Comparison of ENCODE assay signal across 1 cellular context in the genomic region with DNA sequence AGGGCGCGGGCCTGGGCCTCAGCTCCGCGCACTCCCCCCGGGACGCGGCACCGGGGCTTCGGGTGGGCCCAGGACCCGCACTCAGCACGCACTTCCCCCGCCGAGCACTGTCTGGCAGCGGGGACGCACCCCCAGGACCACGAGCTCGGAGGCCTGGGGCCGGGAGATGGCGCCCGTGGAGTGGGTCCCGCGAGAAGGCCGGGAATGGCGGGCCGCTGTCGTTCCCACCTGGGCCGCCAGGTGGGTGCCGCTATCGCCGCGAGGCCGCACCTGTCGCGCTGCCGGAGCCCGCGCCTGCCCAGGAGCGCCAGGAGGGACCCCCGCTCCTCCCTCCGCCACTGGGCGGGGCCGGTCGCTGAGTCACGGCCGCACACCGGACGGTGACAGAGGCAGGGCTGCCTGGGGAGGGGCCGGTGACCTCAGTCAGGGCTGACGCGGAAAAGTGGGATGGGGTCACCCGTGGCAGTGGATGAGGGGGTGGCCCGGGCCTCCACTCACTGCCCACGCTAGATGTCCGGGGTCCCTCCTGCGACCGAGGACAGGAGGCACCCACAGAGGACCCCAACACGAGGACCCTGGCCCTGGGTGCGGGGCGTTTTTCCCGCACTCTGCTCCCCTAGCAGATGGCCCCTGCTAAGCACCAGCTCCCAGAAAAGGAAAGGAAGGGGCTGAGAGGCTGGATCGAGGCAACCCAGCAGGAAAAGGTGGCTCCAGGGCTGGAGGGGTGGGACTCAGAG.
A peak's percentile ranks its signal among the peaks of the same experiment; 100 is the strongest.
TF ChIP-seq lines count a peak whose summit lies in the region.

No MANE protein-coding gene starts in this region.

TF ChIP-seq in K562, 482 proteins besides CTCF, POLR2A, EP300 and RAD21 (continued from another document and continues in another):
- TF ChIP-seq, protein P1, sequence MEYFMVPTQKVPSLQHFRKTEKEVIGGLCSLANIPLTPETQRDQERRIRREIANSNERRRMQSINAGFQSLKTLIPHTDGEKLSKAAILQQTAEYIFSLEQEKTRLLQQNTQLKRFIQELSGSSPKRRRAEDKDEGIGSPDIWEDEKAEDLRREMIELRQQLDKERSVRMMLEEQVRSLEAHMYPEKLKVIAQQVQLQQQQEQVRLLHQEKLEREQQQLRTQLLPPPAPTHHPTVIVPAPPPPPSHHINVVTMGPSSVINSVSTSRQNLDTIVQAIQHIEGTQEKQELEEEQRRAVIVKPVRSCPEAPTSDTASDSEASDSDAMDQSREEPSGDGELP (CRISPR knock-in tag; IDR thresholded peaks at IDR 0.05; ENCODE audit: borderline replicate concordance): peak; percentile 46; the same call in 1 of the 2 replicates
- TF ChIP-seq SNRNP70 (optimal IDR thresholded peaks at IDR 0.05; ENCODE audit: low read depth, low read length): no peak
- TF ChIP-seq FOS (IDR thresholded peaks at IDR 0.05; ENCODE audit: extremely low read depth, insufficient read length): no peak
- TF ChIP-seq, protein P2, sequence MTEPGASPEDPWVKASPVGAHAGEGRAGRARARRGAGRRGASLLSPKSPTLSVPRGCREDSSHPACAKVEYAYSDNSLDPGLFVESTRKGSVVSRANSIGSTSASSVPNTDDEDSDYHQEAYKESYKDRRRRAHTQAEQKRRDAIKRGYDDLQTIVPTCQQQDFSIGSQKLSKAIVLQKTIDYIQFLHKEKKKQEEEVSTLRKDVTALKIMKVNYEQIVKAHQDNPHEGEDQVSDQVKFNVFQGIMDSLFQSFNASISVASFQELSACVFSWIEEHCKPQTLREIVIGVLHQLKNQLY (CRISPR knock-in tag; conservative IDR thresholded peaks at IDR 0.05): no peak
- TF ChIP-seq BHLHE40 (IDR thresholded peaks at IDR 0.05; ENCODE audit: low read length): peak; percentile 43
- TF ChIP-seq L3MBTL2 (IDR thresholded peaks at IDR 0.05): peak; percentile 72
- no peak for TF ChIP-seq TEAD1 (CRISPR knock-in tag; IDR thresholded peaks at IDR 0.05)
- TF ChIP-seq SAFB2 (IDR thresholded peaks at IDR 0.05; ENCODE audit: borderline replicate concordance, low read depth, low read length, severe bottlenecking): no peak
- TF ChIP-seq, protein P3, sequence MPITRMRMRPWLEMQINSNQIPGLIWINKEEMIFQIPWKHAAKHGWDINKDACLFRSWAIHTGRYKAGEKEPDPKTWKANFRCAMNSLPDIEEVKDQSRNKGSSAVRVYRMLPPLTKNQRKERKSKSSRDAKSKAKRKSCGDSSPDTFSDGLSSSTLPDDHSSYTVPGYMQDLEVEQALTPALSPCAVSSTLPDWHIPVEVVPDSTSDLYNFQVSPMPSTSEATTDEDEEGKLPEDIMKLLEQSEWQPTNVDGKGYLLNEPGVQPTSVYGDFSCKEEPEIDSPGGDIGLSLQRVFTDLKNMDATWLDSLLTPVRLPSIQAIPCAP (CRISPR knock-in tag; IDR thresholded peaks at IDR 0.05; ENCODE audit: borderline replicate concordance): no peak
- TF ChIP-seq NFXL1 (CRISPR knock-in tag; IDR thresholded peaks at IDR 0.05): no peak
- no peak for TF ChIP-seq CSDE1 (IDR thresholded peaks at IDR 0.05)
- TF ChIP-seq ZNF232 (CRISPR knock-in tag; IDR thresholded peaks at IDR 0.05): no peak
- TF ChIP-seq NONO (IDR thresholded peaks at IDR 0.05; ENCODE audit: low read depth in 2 of 2, low read length in 1 of 2): peak in 1 of 2 experiments; percentile 20; a peak in 1 of 4 replicates
- no peak for TF ChIP-seq NCOA1 (IDR thresholded peaks at IDR 0.05; ENCODE audit: low read depth)
- no peak for TF ChIP-seq EZH2 (IDR thresholded peaks at IDR 0.05; ENCODE audit: borderline replicate concordance, low read depth, low read length)
- no peak for TF ChIP-seq RUNX1 (IDR thresholded peaks at IDR 0.05; ENCODE audit: low read depth)
- no peak for TF ChIP-seq CHCHD3 (CRISPR knock-in tag; IDR thresholded peaks at IDR 0.05)
- peak; percentile 60 for TF ChIP-seq RBBP5 (IDR thresholded peaks at IDR 0.05; ENCODE audit: borderline replicate concordance, insufficient read depth, low read length, poor library complexity, severe bottlenecking)
- TF ChIP-seq RFX7 (CRISPR knock-in tag; IDR thresholded peaks at IDR 0.05): no peak
- no peak for TF ChIP-seq PHF21A (IDR thresholded peaks at IDR 0.05; ENCODE audit: borderline replicate concordance, low read depth)
- no peak for TF ChIP-seq FOXJ2 (tag; IDR thresholded peaks at IDR 0.05)
- TF ChIP-seq, protein P4, sequence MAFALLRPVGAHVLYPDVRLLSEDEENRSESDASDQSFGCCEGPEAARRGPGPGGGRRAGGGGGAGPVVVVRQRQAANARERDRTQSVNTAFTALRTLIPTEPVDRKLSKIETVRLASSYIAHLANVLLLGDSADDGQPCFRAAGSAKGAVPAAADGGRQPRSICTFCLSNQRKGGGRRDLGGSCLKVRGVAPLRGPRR (CRISPR knock-in tag; IDR thresholded peaks at IDR 0.05): no peak
- TF ChIP-seq SMAD4 (CRISPR knock-in tag; conservative IDR thresholded peaks at IDR 0.05): 0 out of 2 replicates have a peak, but pooled peaks have one; percentile 26
- TF ChIP-seq LCOR (CRISPR knock-in tag; IDR thresholded peaks at IDR 0.05): no peak
- TF ChIP-seq, protein P5, sequence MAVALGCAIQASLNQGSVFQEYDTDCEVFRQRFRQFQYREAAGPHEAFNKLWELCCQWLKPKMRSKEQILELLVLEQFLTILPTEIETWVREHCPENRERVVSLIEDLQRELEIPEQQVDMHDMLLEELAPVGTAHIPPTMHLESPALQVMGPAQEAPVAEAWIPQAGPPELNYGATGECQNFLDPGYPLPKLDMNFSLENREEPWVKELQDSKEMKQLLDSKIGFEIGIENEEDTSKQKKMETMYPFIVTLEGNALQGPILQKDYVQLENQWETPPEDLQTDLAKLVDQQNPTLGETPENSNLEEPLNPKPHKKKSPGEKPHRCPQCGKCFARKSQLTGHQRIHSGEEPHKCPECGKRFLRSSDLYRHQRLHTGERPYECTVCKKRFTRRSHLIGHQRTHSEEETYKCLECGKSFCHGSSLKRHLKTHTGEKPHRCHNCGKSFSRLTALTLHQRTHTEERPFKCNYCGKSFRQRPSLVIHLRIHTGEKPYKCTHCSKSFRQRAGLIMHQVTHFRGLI (CRISPR knock-in tag; IDR thresholded peaks at IDR 0.05): no peak
- TF ChIP-seq FOXJ3 (CRISPR knock-in tag; IDR thresholded peaks at IDR 0.05): no peak
- TF ChIP-seq ZNF445 (CRISPR knock-in tag; IDR thresholded peaks at IDR 0.05; ENCODE audit: low read depth): no peak
- no peak for TF ChIP-seq TSC22D4 (tag; IDR thresholded peaks at IDR 0.05)
- TF ChIP-seq, protein P6, sequence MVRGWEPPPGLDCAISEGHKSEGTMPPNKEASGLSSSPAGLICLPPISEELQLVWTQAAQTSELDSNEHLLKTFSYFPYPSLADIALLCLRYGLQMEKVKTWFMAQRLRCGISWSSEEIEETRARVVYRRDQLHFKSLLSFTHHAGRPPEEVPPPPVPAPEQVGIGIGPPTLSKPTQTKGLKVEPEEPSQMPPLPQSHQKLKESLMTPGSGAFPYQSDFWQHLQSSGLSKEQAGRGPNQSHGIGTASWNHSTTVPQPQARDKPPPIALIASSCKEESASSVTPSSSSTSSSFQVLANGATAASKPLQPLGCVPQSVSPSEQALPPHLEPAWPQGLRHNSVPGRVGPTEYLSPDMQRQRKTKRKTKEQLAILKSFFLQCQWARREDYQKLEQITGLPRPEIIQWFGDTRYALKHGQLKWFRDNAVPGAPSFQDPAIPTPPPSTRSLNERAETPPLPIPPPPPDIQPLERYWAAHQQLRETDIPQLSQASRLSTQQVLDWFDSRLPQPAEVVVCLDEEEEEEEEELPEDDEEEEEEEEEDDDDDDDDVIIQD (CRISPR knock-in tag; IDR thresholded peaks at IDR 0.05): no peak
- no peak for TF ChIP-seq FUS (optimal IDR thresholded peaks at IDR 0.05; ENCODE audit: low read depth, low read length)
- TF ChIP-seq, protein P7, sequence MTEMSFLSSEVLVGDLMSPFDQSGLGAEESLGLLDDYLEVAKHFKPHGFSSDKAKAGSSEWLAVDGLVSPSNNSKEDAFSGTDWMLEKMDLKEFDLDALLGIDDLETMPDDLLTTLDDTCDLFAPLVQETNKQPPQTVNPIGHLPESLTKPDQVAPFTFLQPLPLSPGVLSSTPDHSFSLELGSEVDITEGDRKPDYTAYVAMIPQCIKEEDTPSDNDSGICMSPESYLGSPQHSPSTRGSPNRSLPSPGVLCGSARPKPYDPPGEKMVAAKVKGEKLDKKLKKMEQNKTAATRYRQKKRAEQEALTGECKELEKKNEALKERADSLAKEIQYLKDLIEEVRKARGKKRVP (CRISPR knock-in tag; IDR thresholded peaks at IDR 0.05): no peak
- TF ChIP-seq ATF1 (CRISPR knock-in tag; IDR thresholded peaks at IDR 0.05): no peak
- peak; percentile 64 for TF ChIP-seq ATF1 (tag; IDR thresholded peaks at IDR 0.05)
- TF ChIP-seq TRIM28 (IDR thresholded peaks at IDR 0.05): no peak
- TF ChIP-seq, protein P8, sequence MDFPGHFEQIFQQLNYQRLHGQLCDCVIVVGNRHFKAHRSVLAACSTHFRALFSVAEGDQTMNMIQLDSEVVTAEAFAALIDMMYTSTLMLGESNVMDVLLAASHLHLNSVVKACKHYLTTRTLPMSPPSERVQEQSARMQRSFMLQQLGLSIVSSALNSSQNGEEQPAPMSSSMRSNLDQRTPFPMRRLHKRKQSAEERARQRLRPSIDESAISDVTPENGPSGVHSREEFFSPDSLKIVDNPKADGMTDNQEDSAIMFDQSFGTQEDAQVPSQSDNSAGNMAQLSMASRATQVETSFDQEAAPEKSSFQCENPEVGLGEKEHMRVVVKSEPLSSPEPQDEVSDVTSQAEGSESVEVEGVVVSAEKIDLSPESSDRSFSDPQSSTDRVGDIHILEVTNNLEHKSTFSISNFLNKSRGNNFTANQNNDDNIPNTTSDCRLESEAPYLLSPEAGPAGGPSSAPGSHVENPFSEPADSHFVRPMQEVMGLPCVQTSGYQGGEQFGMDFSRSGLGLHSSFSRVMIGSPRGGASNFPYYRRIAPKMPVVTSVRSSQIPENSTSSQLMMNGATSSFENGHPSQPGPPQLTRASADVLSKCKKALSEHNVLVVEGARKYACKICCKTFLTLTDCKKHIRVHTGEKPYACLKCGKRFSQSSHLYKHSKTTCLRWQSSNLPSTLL (IDR thresholded peaks at IDR 0.05): no peak
- peak; percentile 68 for TF ChIP-seq ZNF263 (CRISPR knock-in tag; IDR thresholded peaks at IDR 0.05; ENCODE audit: borderline replicate concordance)
- TF ChIP-seq, protein P9, sequence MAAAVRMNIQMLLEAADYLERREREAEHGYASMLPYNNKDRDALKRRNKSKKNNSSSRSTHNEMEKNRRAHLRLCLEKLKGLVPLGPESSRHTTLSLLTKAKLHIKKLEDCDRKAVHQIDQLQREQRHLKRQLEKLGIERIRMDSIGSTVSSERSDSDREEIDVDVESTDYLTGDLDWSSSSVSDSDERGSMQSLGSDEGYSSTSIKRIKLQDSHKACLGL (CRISPR knock-in tag; IDR thresholded peaks at IDR 0.05; ENCODE audit: borderline replicate concordance, poor library complexity, severe bottlenecking): no peak
- no peak for TF ChIP-seq ZC3H8 (IDR thresholded peaks at IDR 0.05)
- TF ChIP-seq ARHGAP35 (IDR thresholded peaks at IDR 0.05; ENCODE audit: partially characterized antibody): no peak
- TF ChIP-seq ZNF3 (CRISPR knock-in tag; IDR thresholded peaks at IDR 0.05): no peak
- peak; percentile 10 to 65 (median 61) for TF ChIP-seq YY1 (IDR thresholded peaks at IDR 0.05; ENCODE audit: borderline replicate concordance in 1 of 3, control insufficient read depth in 1 of 3, extremely low read depth in 1 of 3, insufficient read depth in 3 of 3, insufficient read length in 1 of 3, insufficient replicate concordance in 2 of 3, low read depth in 1 of 3, low read length in 2 of 3)
- TF ChIP-seq NCOR1 (IDR thresholded peaks at IDR 0.05): no peak
- TF ChIP-seq, protein P10, sequence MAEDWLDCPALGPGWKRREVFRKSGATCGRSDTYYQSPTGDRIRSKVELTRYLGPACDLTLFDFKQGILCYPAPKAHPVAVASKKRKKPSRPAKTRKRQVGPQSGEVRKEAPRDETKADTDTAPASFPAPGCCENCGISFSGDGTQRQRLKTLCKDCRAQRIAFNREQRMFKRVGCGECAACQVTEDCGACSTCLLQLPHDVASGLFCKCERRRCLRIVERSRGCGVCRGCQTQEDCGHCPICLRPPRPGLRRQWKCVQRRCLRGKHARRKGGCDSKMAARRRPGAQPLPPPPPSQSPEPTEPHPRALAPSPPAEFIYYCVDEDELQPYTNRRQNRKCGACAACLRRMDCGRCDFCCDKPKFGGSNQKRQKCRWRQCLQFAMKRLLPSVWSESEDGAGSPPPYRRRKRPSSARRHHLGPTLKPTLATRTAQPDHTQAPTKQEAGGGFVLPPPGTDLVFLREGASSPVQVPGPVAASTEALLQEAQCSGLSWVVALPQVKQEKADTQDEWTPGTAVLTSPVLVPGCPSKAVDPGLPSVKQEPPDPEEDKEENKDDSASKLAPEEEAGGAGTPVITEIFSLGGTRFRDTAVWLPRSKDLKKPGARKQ (CRISPR knock-in tag; IDR thresholded peaks at IDR 0.05): no peak
- peak; percentile 12; the same call in 1 of the 2 replicates for TF ChIP-seq ERF (CRISPR knock-in tag; IDR thresholded peaks at IDR 0.05)
- TF ChIP-seq RBFOX2 (IDR thresholded peaks at IDR 0.05; ENCODE audit: low read depth, low read length): peak; percentile 69
- no peak for TF ChIP-seq HMG20A (CRISPR knock-in tag; conservative IDR thresholded peaks at IDR 0.05)
- TF ChIP-seq, protein P11, sequence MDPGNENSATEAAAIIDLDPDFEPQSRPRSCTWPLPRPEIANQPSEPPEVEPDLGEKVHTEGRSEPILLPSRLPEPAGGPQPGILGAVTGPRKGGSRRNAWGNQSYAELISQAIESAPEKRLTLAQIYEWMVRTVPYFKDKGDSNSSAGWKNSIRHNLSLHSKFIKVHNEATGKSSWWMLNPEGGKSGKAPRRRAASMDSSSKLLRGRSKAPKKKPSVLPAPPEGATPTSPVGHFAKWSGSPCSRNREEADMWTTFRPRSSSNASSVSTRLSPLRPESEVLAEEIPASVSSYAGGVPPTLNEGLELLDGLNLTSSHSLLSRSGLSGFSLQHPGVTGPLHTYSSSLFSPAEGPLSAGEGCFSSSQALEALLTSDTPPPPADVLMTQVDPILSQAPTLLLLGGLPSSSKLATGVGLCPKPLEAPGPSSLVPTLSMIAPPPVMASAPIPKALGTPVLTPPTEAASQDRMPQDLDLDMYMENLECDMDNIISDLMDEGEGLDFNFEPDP (CRISPR knock-in tag; IDR thresholded peaks at IDR 0.05): no peak
- no peak for TF ChIP-seq CBFB (CRISPR knock-in tag; IDR thresholded peaks at IDR 0.05)
- TF ChIP-seq MAFK (IDR thresholded peaks at IDR 0.05; ENCODE audit: low read length): no peak
- no peak for TF ChIP-seq CBX5 (IDR thresholded peaks at IDR 0.05; ENCODE audit: borderline replicate concordance, low read depth)
- no peak for TF ChIP-seq RFX5 (IDR thresholded peaks at IDR 0.05; ENCODE audit: low read depth, low read length)
- TF ChIP-seq, protein P12, sequence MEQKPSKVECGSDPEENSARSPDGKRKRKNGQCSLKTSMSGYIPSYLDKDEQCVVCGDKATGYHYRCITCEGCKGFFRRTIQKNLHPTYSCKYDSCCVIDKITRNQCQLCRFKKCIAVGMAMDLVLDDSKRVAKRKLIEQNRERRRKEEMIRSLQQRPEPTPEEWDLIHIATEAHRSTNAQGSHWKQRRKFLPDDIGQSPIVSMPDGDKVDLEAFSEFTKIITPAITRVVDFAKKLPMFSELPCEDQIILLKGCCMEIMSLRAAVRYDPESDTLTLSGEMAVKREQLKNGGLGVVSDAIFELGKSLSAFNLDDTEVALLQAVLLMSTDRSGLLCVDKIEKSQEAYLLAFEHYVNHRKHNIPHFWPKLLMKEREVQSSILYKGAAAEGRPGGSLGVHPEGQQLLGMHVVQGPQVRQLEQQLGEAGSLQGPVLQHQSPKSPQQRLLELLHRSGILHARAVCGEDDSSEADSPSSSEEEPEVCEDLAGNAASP (IDR thresholded peaks at IDR 0.05): no peak
- TF ChIP-seq HLTF (IDR thresholded peaks at IDR 0.05): no peak
- no peak for TF ChIP-seq MTF1 (CRISPR knock-in tag; IDR thresholded peaks at IDR 0.05; ENCODE audit: borderline replicate concordance)
- TF ChIP-seq HNRNPLL (IDR thresholded peaks at IDR 0.05; ENCODE audit: low read depth, low read length, poor library complexity, severe bottlenecking): no peak
- TF ChIP-seq RBM15 (IDR thresholded peaks at IDR 0.05; ENCODE audit: insufficient read depth, low read length): no peak
- TF ChIP-seq ZNF764 (CRISPR knock-in tag; IDR thresholded peaks at IDR 0.05; ENCODE audit: low read depth): no peak
